ENCODE assay signal across 16 cellular contexts in genomic region chr11:1475841-1476240, GRCh38. TPM values are rescaled to one million over a fixed set of nuclear protein-coding genes. Genes with fewer than 3 reads are reported as not detected.
A peak's percentile ranks its signal among the peaks of the same experiment; 100 is the strongest.
DNase-seq lines count a peak whose midpoint lies in the region; ATAC-seq and TF ChIP-seq lines count a peak whose summit lies in the region.
"Had no signal": no experiment of that assay in that cellular context is flagged by ENCODE, and none has a peak within 500 bp of the region (broad histone marks: within the 10 kb centered on the region; RNA-seq: fewer than 3 reads in every experiment).

No MANE protein-coding gene starts in this region.

- no peaks in the 10 kb centered on the region for H3K9me2 ChIP-seq in GM23338 (ENCODE audit: insufficient read depth)

- DNase-seq in left cardiac atrium (peak; percentile 10), left ventricle myocardium superior (no peak), GM23338 (ENCODE audit: low spot score) (no peak), lower lobe of right lung (peak; percentile 36), spleen (peak; percentile 43), glutamatergic neuron (no peak)
- DNase-seq in activated naive CD4-positive, alpha-beta T cell treated with anti-CD3 and anti-CD28 coated beads, Interleukin-2, amount 50 U/mL, for 72 hours (ENCODE audit: low spot score in 2 of 2): no peak
- DNase-seq in activated CD8-positive, alpha-beta memory T cell treated with anti-CD3 and anti-CD28 coated beads, Interleukin-2, amount 50 U/mL, for 48 hours: no peak
- DNase-seq: Caco-2; CD4-positive, CD25-positive, alpha-beta regulatory T cell; GM23248; HCEC 1CT; IMR-90 had no signal

- H3K27ac ChIP-seq in GM23338 (ENCODE audit: low read depth) (no peak overlapping the region; the same call in 1 of the 2 replicates), lower lobe of right lung (no peak overlapping the region), spleen (no peak overlapping the region)
- H3K27ac ChIP-seq: BLaER1 treated with 17β-estradiol and CSF1 and Interleukin-3, amounts not matched to agents 10 nM and 100 nM; GM23248 had no signal

- no peaks in the 10 kb centered on the region for H3F3A ChIP-seq in GM23338 (replicated peaks; ENCODE audit: low read depth)

- no peak overlapping the region for H3K4me2 ChIP-seq in GM23338
- H3K4me2 ChIP-seq: BLaER1 treated with 17β-estradiol and CSF1 and Interleukin-3, amounts not matched to agents 10 nM and 100 nM had no signal

- TF ChIP-seq POLR2A in spleen (IDR thresholded peaks at IDR 0.05): no peak

- H3K4me1 ChIP-seq in GM23338 (ENCODE audit: insufficient read depth) (no peaks in the 10 kb centered on the region), lower lobe of right lung (no peaks in the 10 kb centered on the region), spleen (peaks cover 0 to 24% (median 1%) of the 10 kb centered on the region in 6 donors)
- H3K4me1 ChIP-seq: Caco-2 had no signal

- H3K9me3 Mint-ChIP-seq in GM23338: no peaks in the 10 kb centered on the region
- H3K9me3 Mint-ChIP-seq in glutamatergic neuron (ENCODE audit: unreplicated experiment): peaks cover 4% of the 10 kb centered on the region
- H3K9me3 Mint-ChIP-seq in activated naive CD4-positive, alpha-beta T cell treated with anti-CD3 and anti-CD28 coated beads, Interleukin-2, amount 50 U/mL, for 72 hours: no peaks in the 10 kb centered on the region
- H3K9me3 Mint-ChIP-seq: CD4-positive, CD25-positive, alpha-beta regulatory T cell; CD8-positive, alpha-beta memory T cell had no signal

- no peaks in the 10 kb centered on the region; the same call in 2 of the 3 replicates for H3K4me1 Mint-ChIP-seq in GM23338
- no peaks in the 10 kb centered on the region for H3K4me1 Mint-ChIP-seq in glutamatergic neuron (ENCODE audit: low read depth, unreplicated experiment)
- H3K4me1 Mint-ChIP-seq: B cell; CD4-positive, CD25-positive, alpha-beta regulatory T cell had no signal

- WGBS in spleen, 5 donors: 93 to 98% (median 96%) methylated on average over 12 of the region's 12 CpGs

- H3K4me3 Mint-ChIP-seq in GM23338 (no peak overlapping the region), glutamatergic neuron (ENCODE audit: unreplicated experiment) (no peak overlapping the region)
- H3K4me3 Mint-ChIP-seq: B cell; CD4-positive, CD25-positive, alpha-beta regulatory T cell; CD8-positive, alpha-beta memory T cell had no signal

- no peaks in the 10 kb centered on the region for H3K79me2 ChIP-seq in GM23338 (replicated peaks; ENCODE audit: insufficient read depth)

- intact Hi-C loops in left cardiac atrium (cut with DNase I) (no loop called here), left ventricle myocardium superior (cut with micrococcal nuclease) (no loop called here), lower lobe of right lung (cut with DNase I) (no loop called here), spleen (cut with DNase I; ENCODE audit: low total_unique reads) (no loop called here)

- H3K4me3 ChIP-seq in GM23338 (no peak overlapping the region), lower lobe of right lung (no peak overlapping the region), spleen (no peak overlapping the region)
- H3K4me3 ChIP-seq: BLaER1 treated with 17β-estradiol and CSF1 and Interleukin-3, amounts not matched to agents 10 nM and 100 nM; GM23248 had no signal

- H3K27ac Mint-ChIP-seq in GM23338: no peak overlapping the region
- H3K27ac Mint-ChIP-seq in glutamatergic neuron (ENCODE audit: unreplicated experiment): no peak overlapping the region
- no peak overlapping the region for H3K27ac Mint-ChIP-seq in activated naive CD4-positive, alpha-beta T cell treated with anti-CD3 and anti-CD28 coated beads, Interleukin-2, amount 50 U/mL, for 72 hours
- H3K27ac Mint-ChIP-seq: B cell; CD4-positive, CD25-positive, alpha-beta regulatory T cell had no signal

- ATAC-seq in left cardiac atrium (no peak), left ventricle myocardium superior (no peak), GM23338 (peak; percentile 25; the same call in 2 of the 3 replicates), lower lobe of right lung (no peak)
- no peak for ATAC-seq in activated naive CD4-positive, alpha-beta T cell treated with anti-CD3 and anti-CD28 coated beads, Interleukin-2, amount 50 U/mL, for 72 hours

- H3K27me3 Mint-ChIP-seq in GM23338 (ENCODE audit: insufficient read depth, low read depth, poor library complexity) (no peaks in the 10 kb centered on the region), glutamatergic neuron (ENCODE audit: unreplicated experiment) (peaks cover 4% of the 10 kb centered on the region)
- H3K27me3 Mint-ChIP-seq: B cell; CD4-positive, CD25-positive, alpha-beta regulatory T cell; CD8-positive, alpha-beta memory T cell had no signal

- H2AFZ ChIP-seq in GM23338: no peak overlapping the region
- H2AFZ ChIP-seq: GM23248 had no signal

- H4K20me1 ChIP-seq in GM23338 (replicated peaks; ENCODE audit: insufficient read depth): peaks cover 7% of the 10 kb centered on the region

- H3K36me3 ChIP-seq in GM23338 (ENCODE audit: insufficient read depth): no peaks in the 10 kb centered on the region
- H3K36me3 ChIP-seq in lower lobe of right lung: peaks cover 98% of the 10 kb centered on the region
- peaks cover 0 to 100% (median 85%) of the 10 kb centered on the region in 6 donors for H3K36me3 ChIP-seq in spleen

- no peak for TF ChIP-seq CTCF in GM23338 (conservative IDR thresholded peaks at IDR 0.05; ENCODE audit: low read depth in 2 of 2)
- TF ChIP-seq CTCF in lower lobe of right lung (IDR thresholded peaks at IDR 0.05): no peak
- TF ChIP-seq CTCF in spleen (IDR thresholded peaks at IDR 0.05 in 8 of 11, conservative IDR thresholded peaks at IDR 0.05 in 3 of 11): no peak
- TF ChIP-seq CTCF in glutamatergic neuron (IDR thresholded peaks at IDR 0.05; ENCODE audit: partially characterized antibody, unreplicated experiment): no peak

- H3K36me3 Mint-ChIP-seq in GM23338 (ENCODE audit: low read depth) (peaks cover 5% of the 10 kb centered on the region; the same call in 1 of the 3 replicates), glutamatergic neuron (ENCODE audit: unreplicated experiment) (no peaks in the 10 kb centered on the region)
- no peaks in the 10 kb centered on the region for H3K36me3 Mint-ChIP-seq in activated naive CD4-positive, alpha-beta T cell treated with anti-CD3 and anti-CD28 coated beads, Interleukin-2, amount 50 U/mL, for 72 hours

- no peaks in the 10 kb centered on the region for H3K9me3 ChIP-seq in lower lobe of right lung
- no peaks in the 10 kb centered on the region for H3K9me3 ChIP-seq in spleen
- H3K9me3 ChIP-seq: BLaER1 treated with 17β-estradiol and CSF1 and Interleukin-3, amounts not matched to agents 10 nM and 100 nM; Caco-2 had no signal

- H3K27me3 ChIP-seq in GM23338 (ENCODE audit: insufficient read depth): no peaks in the 10 kb centered on the region
- no peaks in the 10 kb centered on the region for H3K27me3 ChIP-seq in lower lobe of right lung (ENCODE audit: low read depth)
- H3K27me3 ChIP-seq in spleen (replicated peaks in 1 of 7): no peaks in the 10 kb centered on the region
- H3K27me3 ChIP-seq: BLaER1 treated with 17β-estradiol and CSF1 and Interleukin-3, amounts not matched to agents 10 nM and 100 nM had no signal

TF ChIP-seq in GM23338, 12 proteins besides CTCF, POLR2A, EP300 and RAD21:
- TF ChIP-seq ZNF114 (CRISPR knock-in tag; IDR thresholded peaks at IDR 0.05): no peak
- TF ChIP-seq POLR2AphosphoS5 (IDR thresholded peaks at IDR 0.05; ENCODE audit: low read depth): no peak
- TF ChIP-seq ZNF331 (CRISPR knock-in tag; IDR thresholded peaks at IDR 0.05; ENCODE audit: low read depth): no peak
- TF ChIP-seq CREB1 (CRISPR knock-in tag; IDR thresholded peaks at IDR 0.05; ENCODE audit: low read depth): no peak
- TF ChIP-seq EZH2 (IDR thresholded peaks at IDR 0.05; ENCODE audit: low read depth, unreplicated experiment): no peak
- TF ChIP-seq, protein P1, sequence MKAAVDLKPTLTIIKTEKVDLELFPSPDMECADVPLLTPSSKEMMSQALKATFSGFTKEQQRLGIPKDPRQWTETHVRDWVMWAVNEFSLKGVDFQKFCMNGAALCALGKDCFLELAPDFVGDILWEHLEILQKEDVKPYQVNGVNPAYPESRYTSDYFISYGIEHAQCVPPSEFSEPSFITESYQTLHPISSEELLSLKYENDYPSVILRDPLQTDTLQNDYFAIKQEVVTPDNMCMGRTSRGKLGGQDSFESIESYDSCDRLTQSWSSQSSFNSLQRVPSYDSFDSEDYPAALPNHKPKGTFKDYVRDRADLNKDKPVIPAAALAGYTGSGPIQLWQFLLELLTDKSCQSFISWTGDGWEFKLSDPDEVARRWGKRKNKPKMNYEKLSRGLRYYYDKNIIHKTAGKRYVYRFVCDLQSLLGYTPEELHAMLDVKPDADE (IDR thresholded peaks at IDR 0.05): no peak
- TF ChIP-seq STAT1 (IDR thresholded peaks at IDR 0.05; ENCODE audit: unreplicated experiment): no peak

RNA-seq across cellular contexts. Expression of gene MOB2, which starts 10.7 kb away (rescaled TPM):
- total RNA-seq in left cardiac atrium: 10 to 100 TPM; 36.6 to 44.0 TPM
- 52.8 TPM for total RNA-seq in left ventricle myocardium superior
- total RNA-seq in GM23338 (2014; rRNA removed; shearing (Covaris generic)): 19.7 and 24.9 TPM in 2 replicates
- polyA plus RNA-seq in GM23338 (2016; fragmentation: Nextera tagmentation; extraction: Ambion mirVana): 7.7 and 10.1 TPM in 2 replicates
- total RNA-seq in lower lobe of right lung: 50.4 TPM
- 10 to 100 TPM; 28.1 to 49.8 (median 42.3) TPM for total RNA-seq in spleen
- 10 to 100 TPM; 30.5 to 51.5 (median 32.6) TPM for polyA plus RNA-seq in spleen
- total RNA-seq in glutamatergic neuron (ENCODE audit: unreplicated experiment): 29.0 TPM
- 10 to 100 TPM; 17.7 to 23.2 TPM for total RNA-seq in activated naive CD4-positive, alpha-beta T cell treated with anti-CD3 and anti-CD28 coated beads, Interleukin-2, amount 50 U/mL, for 72 hours

Comparison
In these comparisons a context has a peak if more than half of its experiments do, and no peak if none do; other contexts are left out.
1. DNase-seq: peak in left cardiac atrium (single experiment), lower lobe of right lung (single experiment) and spleen (single experiment); none in left ventricle myocardium superior (single experiment), GM23338 (single experiment), glutamatergic neuron (single experiment), activated naive CD4-positive, alpha-beta T cell treated with anti-CD3 and anti-CD28 coated beads, Interleukin-2, amount 50 U/mL, for 72 hours (0 of 2) and activated CD8-positive, alpha-beta memory T cell treated with anti-CD3 and anti-CD28 coated beads, Interleukin-2, amount 50 U/mL, for 48 hours (single experiment).